In genomic region chr14:28113311-28113710, GRCh38 we compare ENCODE assay signal across 33 cellular contexts.
"Had no signal": no experiment of that assay in that cellular context is flagged by ENCODE, and none has a peak within 500 bp of the region (broad histone marks: within the 10 kb centered on the region; RNA-seq: fewer than 3 reads in every experiment).

No MANE protein-coding gene starts in this region.

- H3K27ac ChIP-seq: adrenal gland, ascending aorta, body of pancreas, brain microvascular endothelial cell, breast epithelium, cardiac muscle cell had no signal

- FAIRE-seq: astrocyte, bronchial epithelial cell had no signal

- H3K4me3 ChIP-seq: adrenal gland, ascending aorta, body of pancreas, breast epithelium, cardiac muscle cell had no signal

- ATAC-seq: activated naive CD4-positive, alpha-beta T cell treated with anti-CD3 and anti-CD28 coated beads, Interleukin-2, amount 50 U/mL, for 72 hours; activated naive CD8-positive, alpha-beta T cell treated with anti-CD3 and anti-CD28 coated beads, Interleukin-2, amount 50 U/mL, for 24 hours; activated T-cell treated with anti-CD3 and anti-CD28 coated beads, Interleukin-2, amount 50 U/mL, for 4 hours; activated T-cell treated with anti-CD3 and anti-CD28 coated beads, Interleukin-2, amount 50 U/mL, for 72 hours; activated T-helper 17 cell treated with anti-CD3 and anti-CD28 coated beads, Interleukin-2, amount 50 U/mL, for 72 hours; body of pancreas had no signal

- H3K9me3 ChIP-seq: adrenal gland, ascending aorta, body of pancreas, breast epithelium had no signal

- H3K27me3 ChIP-seq: adrenal gland, ascending aorta, body of pancreas, brain microvascular endothelial cell, breast epithelium, cardiac muscle cell had no signal

- H3K4me1 ChIP-seq: adrenal gland, ascending aorta, body of pancreas, breast epithelium had no signal

- H3K36me3 ChIP-seq: adrenal gland, ascending aorta, brain microvascular endothelial cell, breast epithelium, cardiac muscle cell had no signal

- DNase-seq: activated effector memory CD4-positive, alpha-beta T cell treated with anti-CD3 and anti-CD28 coated beads, Interleukin-2, amount 50 U/mL, for 16 hours; activated effector memory CD4-positive, alpha-beta T cell treated with Interleukin-2 at 50 U/mL for 16 hours; activated gamma-delta T cell; activated gamma-delta T cell treated with Interleukin-2 at 50 U/mL for 16 hours; activated naive CD4-positive, alpha-beta T cell; activated naive CD4-positive, alpha-beta T cell treated with anti-CD3 and anti-CD28 coated beads for 36 hours; activated naive CD4-positive, alpha-beta T cell treated with anti-CD3 and anti-CD28 coated beads, Interleukin-2, amount 10 ng/mL, durations not matched to agents 7 days and 5 days; activated naive CD4-positive, alpha-beta T cell treated with anti-CD3 and anti-CD28 coated beads, Interleukin-2, amount 50 U/mL, for 16 hours; activated naive CD4-positive, alpha-beta T cell treated with Interleukin-2 at 50 U/mL for 16 hours; activated naive CD8-positive, alpha-beta T cell treated with anti-CD3 and anti-CD28 coated beads for 36 hours; activated naive CD8-positive, alpha-beta T cell treated with anti-CD3 and anti-CD28 coated beads, Interleukin-2, amount 10 ng/mL, durations not matched to agents 7 days and 5 days; activated naive CD8-positive, alpha-beta T cell treated with anti-CD3 and anti-CD28 coated beads, Interleukin-2, amount 50 U/mL, for 24 hours; activated T-cell treated with anti-CD3 and anti-CD28 coated beads, Interleukin-2, amount 50 U/mL, for 24 hours; activated T-cell treated with anti-CD3 and anti-CD28 coated beads, Interleukin-2, amount 50 U/mL, for 4 hours; activated T-cell treated with anti-CD3 and anti-CD28 coated beads, Interleukin-2, amount 50 U/mL, for 48 hours; activated T-cell treated with anti-CD3 and anti-CD28 coated beads, Interleukin-2, amount 50 U/mL, for 72 hours; adrenal gland; amniotic stem cell; amygdala; anterior cingulate cortex; aorta; body of pancreas; brain microvascular endothelial cell; caudate nucleus; central memory CD4-positive, alpha-beta T cell; cerebellar nuclear complex had no signal
